In genomic region chr12:121453629-121454028, GRCh38 we compare ENCODE assay signal across 18 cellular contexts.
"Had no signal": no experiment of that assay in that cellular context is flagged by ENCODE, and none has a peak within 500 bp of the region (broad histone marks: within the 10 kb centered on the region; RNA-seq: fewer than 3 reads in every experiment).

No MANE protein-coding gene starts in this region.

- H3K9me3 Mint-ChIP-seq: activated CD4-positive, alpha-beta memory T cell treated with anti-CD3 and anti-CD28 coated beads, Interleukin-2, amount 10 ng/mL, durations not matched to agents 7 days and 5 days; activated T-helper 1 cell treated with anti-CD3 and anti-CD28 coated beads, Interleukin-12 subunit alpha, Interleukin-12 subunit beta, Interleukin-2, Interleukin-4 antibody, amounts not matched to agents 30 ng/mL and 10 ng/mL and 1 ng/mL, durations not matched to agents 14 hours and 24 hours and 36 hours; naive B cell had no signal

- H3K4me1 ChIP-seq: parathyroid adenoma had no signal

- H3K9me3 ChIP-seq: gastrocnemius medialis, heart left ventricle, neutrophil, SK-N-SH, tibial nerve had no signal

- H3K27ac Mint-ChIP-seq: activated CD4-positive, alpha-beta memory T cell treated with anti-CD3 and anti-CD28 coated beads, Interleukin-2, amount 10 ng/mL, durations not matched to agents 7 days and 5 days; activated T-helper 1 cell treated with anti-CD3 and anti-CD28 coated beads, Interleukin-12 subunit alpha, Interleukin-12 subunit beta, Interleukin-2, Interleukin-4 antibody, amounts not matched to agents 30 ng/mL and 10 ng/mL and 1 ng/mL, durations not matched to agents 14 hours and 24 hours and 36 hours had no signal

- H3K4me2 ChIP-seq: SK-N-SH had no signal

- H3K36me3 ChIP-seq: gastrocnemius medialis, neutrophil had no signal

- H3K27ac ChIP-seq: gastrocnemius medialis, neutrophil, parathyroid adenoma, VCaP had no signal

- H3K27me3 Mint-ChIP-seq: activated CD4-positive, alpha-beta memory T cell treated with anti-CD3 and anti-CD28 coated beads, Interleukin-2, amount 10 ng/mL, durations not matched to agents 7 days and 5 days; naive B cell had no signal

- H3K9ac ChIP-seq: parathyroid adenoma, SK-N-SH had no signal

- DNase-seq: activated CD4-positive, alpha-beta memory T cell treated with anti-CD3 and anti-CD28 coated beads, Interleukin-2, amount 10 ng/mL, durations not matched to agents 7 days and 5 days; activated naive CD4-positive, alpha-beta T cell; anterior cingulate cortex; dermis blood vessel endothelial cell; gastrocnemius medialis; heart left ventricle; left colon; naive B cell; retina; SK-N-SH; stimulated activated CD4-positive, alpha-beta T cell treated with anti-CD3 and anti-CD28 coated beads, Interleukin-2, amount 100 ng/mL, for 48 hours; stimulated activated naive CD4-positive, alpha-beta T cell; T-helper 1 cell had no signal

- H3K27me3 ChIP-seq: gastrocnemius medialis, heart left ventricle, neutrophil, tibial nerve had no signal

- H3K4me3 Mint-ChIP-seq: activated CD4-positive, alpha-beta memory T cell treated with anti-CD3 and anti-CD28 coated beads, Interleukin-2, amount 10 ng/mL, durations not matched to agents 7 days and 5 days; activated T-helper 1 cell treated with anti-CD3 and anti-CD28 coated beads, Interleukin-12 subunit alpha, Interleukin-12 subunit beta, Interleukin-2, Interleukin-4 antibody, amounts not matched to agents 30 ng/mL and 10 ng/mL and 1 ng/mL, durations not matched to agents 14 hours and 24 hours and 36 hours had no signal

- H3K4me3 ChIP-seq: gastrocnemius medialis, heart left ventricle, tibial nerve had no signal

- H2AFZ ChIP-seq: parathyroid adenoma had no signal

- ATAC-seq: gastrocnemius medialis, left colon had no signal
